26 cellular contexts compared by ENCODE assay signal in genomic region chr20:62864207-62864606, GRCh38. TPM values are rescaled to one million over a fixed set of nuclear protein-coding genes. Genes with fewer than 3 reads are reported as not detected.
"Had no signal": no experiment of that assay in that cellular context is flagged by ENCODE, and none has a peak within 500 bp of the region (broad histone marks: within the 10 kb centered on the region; RNA-seq: fewer than 3 reads in every experiment).

No MANE protein-coding gene starts in this region.

- H3K9ac ChIP-seq: neural progenitor cell, parathyroid adenoma had no signal

- H3K9me3 ChIP-seq: ovary, psoas muscle, stomach, thoracic aorta, thyroid gland, tibial nerve, upper lobe of left lung, vagina had no signal

- DNase-seq: natural killer cell; occipital lobe; psoas muscle; right cardiac atrium; stimulated activated CD4-positive, alpha-beta T cell treated with anti-CD3 and anti-CD28 coated beads, Interleukin-15, amount 100 ng/mL, for 24 hours; stimulated activated CD4-positive, alpha-beta T cell treated with anti-CD3 and anti-CD28 coated beads, Interleukin-2, amount 100 ng/mL, for 24 hours; stimulated activated CD4-positive, alpha-beta T cell treated with anti-CD3 and anti-CD28 coated beads, Interleukin-2, amount 100 ng/mL, for 48 hours; stimulated activated CD4-positive, alpha-beta T cell treated with anti-CD3 and anti-CD28 coated beads, Interleukin-4, amount 100 ng/mL, for 24 hours; stimulated activated naive B cell treated with anti-CD40 and anti-IgM and Interleukin-4, amounts not matched to agents 10 μg/mL and 1 μg/mL and 100 μg/mL, for 72 hours; stimulated activated naive CD4-positive, alpha-beta T cell treated with Interleukin-2 at 50 U/mL for 16 hours; stomach; thyroid gland; trophoblast cell; upper lobe of left lung had no signal

- H3K4me1 ChIP-seq: parathyroid adenoma had no signal

- H3K4me2 ChIP-seq: neural progenitor cell, smooth muscle cell had no signal

- FAIRE-seq: urothelium cell line had no signal

- H3K27ac ChIP-seq: neural progenitor cell, ovary, parathyroid adenoma, psoas muscle, skin epidermis, stomach, thoracic aorta, thyroid gland, tibial nerve, upper lobe of left lung, vagina had no signal

- H2AFZ ChIP-seq: neural progenitor cell, parathyroid adenoma had no signal

- H3K4me3 ChIP-seq: neural progenitor cell, ovary, psoas muscle, skin epidermis, smooth muscle cell, stomach, thoracic aorta, thyroid gland, tibial nerve, upper lobe of left lung, vagina had no signal

- ATAC-seq: natural killer cell; psoas muscle; right cardiac atrium; sciatic nerve; stimulated activated effector memory CD8-positive, alpha-beta T cell treated with anti-CD3 and anti-CD28 coated beads, Interleukin-12 subunit alpha, Interleukin-12 subunit beta, amount 100 ng/mL, for 72 hours; stimulated activated naive B cell treated with anti-CD40 and anti-IgM and Interleukin-4, amounts not matched to agents 10 μg/mL and 1 μg/mL and 100 μg/mL, for 72 hours had no signal

- H3K36me3 ChIP-seq: neural progenitor cell, ovary, stomach, thoracic aorta, thyroid gland, tibial nerve, upper lobe of left lung, vagina had no signal

- H3K79me2 ChIP-seq: parathyroid adenoma had no signal

- H3K27me3 ChIP-seq: ovary, thyroid gland, tibial nerve, upper lobe of left lung, vagina had no signal

RNA-seq across cellular contexts. Expression of gene COL9A3, which starts 47.4 kb away (rescaled TPM):
- total RNA-seq: osteoblast had no signal
